ENCODE assay signal across 8 cellular contexts in the genomic region with DNA sequence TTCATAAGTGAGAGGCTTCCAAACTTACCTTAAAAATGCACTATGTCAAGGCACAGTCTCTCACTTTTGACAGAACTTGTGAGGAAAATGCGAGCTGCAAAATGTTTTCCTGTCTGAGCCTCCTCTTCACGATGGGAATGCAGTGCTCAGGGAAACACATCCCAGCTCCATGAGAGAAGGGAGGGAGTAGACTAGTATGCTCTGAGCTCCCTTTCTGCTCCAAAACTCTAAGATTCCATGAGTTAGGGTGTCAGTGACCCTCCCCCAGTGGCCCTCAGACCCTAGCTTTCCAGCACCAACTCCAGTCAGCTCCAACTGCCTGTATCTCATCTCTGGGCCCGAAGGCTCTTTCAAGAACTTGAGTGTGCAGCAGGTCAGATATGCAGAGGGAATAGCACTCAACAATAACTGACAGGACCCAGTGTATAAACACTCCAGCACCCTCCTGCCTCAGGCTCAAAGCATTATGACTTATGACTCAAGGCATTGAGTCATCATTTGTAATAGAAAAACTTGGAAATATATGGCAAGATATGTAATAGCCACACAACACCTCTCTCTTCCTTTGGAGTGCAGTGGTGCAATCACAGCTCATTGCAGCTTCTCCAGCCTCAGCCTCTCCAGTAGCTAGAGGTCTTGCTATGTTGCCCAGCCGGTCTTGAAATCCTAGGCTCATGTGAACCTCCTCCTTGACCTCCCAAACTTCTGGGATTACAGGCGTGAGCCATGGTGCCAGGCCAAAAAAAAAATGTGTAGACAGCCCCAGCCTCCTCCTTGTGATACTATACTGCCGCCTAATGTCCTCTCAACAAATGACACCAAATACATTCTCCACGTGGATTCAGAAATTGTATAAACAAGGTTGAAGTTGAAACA. TPM values are rescaled to one million over a fixed set of nuclear protein-coding genes. Genes with fewer than 3 reads are reported as not detected.
DNase-seq lines count a peak whose midpoint lies in the region; ATAC-seq, FAIRE-seq and TF ChIP-seq lines count a peak whose summit lies in the region.

No MANE protein-coding gene starts in this region.

- H3K4me3 Mint-ChIP-seq in stimulated activated naive B cell treated with anti-CD40 and anti-IgM and Interleukin-4, amounts not matched to agents 10 μg/mL and 1 μg/mL and 100 μg/mL, for 72 hours, result no peak overlapping the region
- H3K4me3 Mint-ChIP-seq in activated T-helper 1 cell treated with anti-CD3 and anti-CD28 coated beads, Interleukin-12 subunit alpha, Interleukin-12 subunit beta, Interleukin-2, Interleukin-4 antibody, amounts not matched to agents 30 ng/mL and 10 ng/mL and 1 ng/mL, durations not matched to agents 14 hours and 24 hours and 36 hours, result no peak overlapping the region

- H3K9me3 Mint-ChIP-seq in stimulated activated naive B cell treated with anti-CD40 and anti-IgM and Interleukin-4, amounts not matched to agents 10 μg/mL and 1 μg/mL and 100 μg/mL, for 72 hours, result peaks cover 2 to 10% of the 10 kb centered on the region in 2 donors
- H3K9me3 Mint-ChIP-seq in activated T-helper 1 cell treated with anti-CD3 and anti-CD28 coated beads, Interleukin-12 subunit alpha, Interleukin-12 subunit beta, Interleukin-2, Interleukin-4 antibody, amounts not matched to agents 30 ng/mL and 10 ng/mL and 1 ng/mL, durations not matched to agents 14 hours and 24 hours and 36 hours, result peaks cover 7% of the 10 kb centered on the region

- WGBS in K562 (ENCODE audit: insufficient coverage, low coverage, missing lambda C conversion rate), result 2% methylated on average over 7 of the region's 7 CpGs

- H3K9me3 ChIP-seq in K562 (replicated peaks; ENCODE audit: control insufficient read depth, insufficient read depth, low read depth, low read length), result no peaks in the 10 kb centered on the region

- intact Hi-C loops in K562 (cut with micrococcal nuclease), result loop anchor here (2.0 to 10.0 kb wide), 2 partner anchors 104 to 184 kb away; no protein-coding TSS in a partner anchor
- intact Hi-C loops in activated T-helper 1 cell treated with anti-CD3 and anti-CD28 coated beads, Interleukin-12 subunit alpha, Interleukin-12 subunit beta, Interleukin-2, Interleukin-4 antibody, amounts not matched to agents 30 ng/mL and 10 ng/mL and 1 ng/mL, durations not matched to agents 14 hours and 24 hours and 36 hours (cut with micrococcal nuclease), result loop anchor here (1.0 to 2.0 kb wide), 4 partner anchors 94 to 220 kb away; no protein-coding TSS in a partner anchor

- peaks cover 0 to 3% of the 10 kb centered on the region in 2 experiments; a peak in 1 of 5 replicates for H3K4me1 ChIP-seq in K562 (replicated peaks in 1 of 2; ENCODE audit: control insufficient read depth in 2 of 2, insufficient read depth in 2 of 2, low read length in 2 of 2)

- peak; percentile 60 to 78 (median 76); a peak in 5 of 6 replicates for TF ChIP-seq CTCF in K562 (IDR thresholded peaks at IDR 0.05 in 2 of 3, conservative IDR thresholded peaks at IDR 0.05 in 1 of 3; ENCODE audit: insufficient read depth in 2 of 3, low read depth in 1 of 3, low read length in 3 of 3)

- peaks cover 3% of the 10 kb centered on the region in 2 donors for H3K36me3 Mint-ChIP-seq in stimulated activated naive B cell treated with anti-CD40 and anti-IgM and Interleukin-4, amounts not matched to agents 10 μg/mL and 1 μg/mL and 100 μg/mL, for 72 hours
- H3K36me3 Mint-ChIP-seq in activated T-helper 1 cell treated with anti-CD3 and anti-CD28 coated beads, Interleukin-12 subunit alpha, Interleukin-12 subunit beta, Interleukin-2, Interleukin-4 antibody, amounts not matched to agents 30 ng/mL and 10 ng/mL and 1 ng/mL, durations not matched to agents 14 hours and 24 hours and 36 hours (ENCODE audit: low read depth), result peaks cover 3% of the 10 kb centered on the region

- no peak for TF ChIP-seq EP300 in K562 (IDR thresholded peaks at IDR 0.05; ENCODE audit: low read length)

- FAIRE-seq in K562 (lab: Jason Lieb, UNC), result peak; percentile 78

- H3K27me3 Mint-ChIP-seq in stimulated activated naive B cell treated with anti-CD40 and anti-IgM and Interleukin-4, amounts not matched to agents 10 μg/mL and 1 μg/mL and 100 μg/mL, for 72 hours, result peaks cover 18 to 27% of the 10 kb centered on the region in 2 donors
- peaks cover 30% of the 10 kb centered on the region for H3K27me3 Mint-ChIP-seq in activated T-helper 1 cell treated with anti-CD3 and anti-CD28 coated beads, Interleukin-12 subunit alpha, Interleukin-12 subunit beta, Interleukin-2, Interleukin-4 antibody, amounts not matched to agents 30 ng/mL and 10 ng/mL and 1 ng/mL, durations not matched to agents 14 hours and 24 hours and 36 hours (ENCODE audit: insufficient read depth)

- H3K27me3 ChIP-seq in H7 (ENCODE audit: control insufficient read depth, insufficient read depth, low read length), result no peaks in the 10 kb centered on the region
- 0 out of 5 replicates have a peak, but pooled peaks cover 0 to 8% of the 10 kb centered on the region in 2 experiments for H3K27me3 ChIP-seq in K562 (ENCODE audit: control insufficient read depth in 2 of 2, insufficient read depth in 2 of 2, low read length in 2 of 2)

- H3K4me2 ChIP-seq in K562 (ENCODE audit: insufficient read depth, low read length), result no peak overlapping the region

- in situ Hi-C loops in K562 (cut with MboI), result loop anchor here (10.0 kb wide), 1 partner anchor 174 kb away; no protein-coding TSS in a partner anchor

- H2AFZ ChIP-seq in K562 (ENCODE audit: low read depth, low read length), result no peak overlapping the region

- no peaks in the 10 kb centered on the region for H4K20me1 ChIP-seq in K562 (replicated peaks; ENCODE audit: control insufficient read depth, insufficient read depth, low read length)

- no TSS peak for BruUV-seq in K562 (replicated peaks; lab: Mats Ljungman, UMichigan)

- peak; percentile 55 to 71 for TF ChIP-seq RAD21 in K562 (CRISPR knock-in tag; conservative IDR thresholded peaks at IDR 0.05 in 1 of 2, IDR thresholded peaks at IDR 0.05 in 1 of 2)

- no peak overlapping the region for H3K4me3 ChIP-seq in H7 (ENCODE audit: insufficient read depth, low read depth, low read length)
- H3K4me3 ChIP-seq in K562, result no peak overlapping the region

- DNase-seq in DMS 273 treated with DMSO at 0.1 percent for 48 hours (lab: John Stamatoyannopoulos, UW) (peak; percentile 4), H7 (peak; percentile 70), NCI-H510A (lab: John Stamatoyannopoulos, UW) (peak; percentile 9), K562 (ENCODE audit: extremely low read depth in 1 of 4, low spot score in 3 of 4) (peak; percentile 12 to 36 (median 21)), iPS-NIHi7 (ENCODE audit: extremely low spot score) (peak; percentile 60)
- no peak for DNase-seq in stimulated activated naive B cell treated with anti-CD40 and anti-IgM and Interleukin-4, amounts not matched to agents 10 μg/mL and 1 μg/mL and 100 μg/mL, for 72 hours
- no peak for DNase-seq in activated T-helper 1 cell treated with anti-CD3 and anti-CD28 coated beads, Interleukin-12 subunit alpha, Interleukin-12 subunit beta, Interleukin-2, Interleukin-4 antibody, amounts not matched to agents 30 ng/mL and 10 ng/mL and 1 ng/mL, durations not matched to agents 14 hours and 24 hours and 36 hours (ENCODE audit: low spot score)

- H3K79me2 ChIP-seq in K562 (ENCODE audit: control insufficient read depth, insufficient read depth, low read length), result no peaks in the 10 kb centered on the region

- POLR2A ChIA-PET in K562 (lab: Yijun Ruan, JAX), result interaction anchor here (0.5 kb wide), 1 partner anchor 839 kb away, joined by 3 read pairs; no protein-coding TSS in a partner anchor

- CTCF ChIA-PET in K562 (lab: Yijun Ruan, JAX; ENCODE audit: low intra/inter-chr PET ratio), result interaction anchor here (0.6 to 1.6 kb wide), 2 partner anchors 184 to 185 kb away, joined by 3 to 12 read pairs; no protein-coding TSS in a partner anchor

- H3K36me3 ChIP-seq in H7 (replicated peaks; ENCODE audit: control insufficient read depth, insufficient read depth, low read length) (no peaks in the 10 kb centered on the region), K562 (ENCODE audit: control insufficient read depth, insufficient read depth, low read length) (no peaks in the 10 kb centered on the region)

- no peak overlapping the region for H3K27ac ChIP-seq in K562 (ENCODE audit: extremely low read depth, low read depth, low read length)

- ATAC-seq in K562, result peak; percentile 84
- peak; percentile 67 to 69 for ATAC-seq in stimulated activated naive B cell treated with anti-CD40 and anti-IgM and Interleukin-4, amounts not matched to agents 10 μg/mL and 1 μg/mL and 100 μg/mL, for 72 hours (replicated peaks)
- ATAC-seq in HG03196 (IDR thresholded peaks at IDR 0.05; ENCODE audit: unreplicated experiment), result no peak

- TF ChIP-seq POLR2A in K562 (conservative IDR thresholded peaks at IDR 0.05), result no peak

- no peak overlapping the region for H3K9ac ChIP-seq in K562 (ENCODE audit: insufficient read depth in 1 of 2, low read depth in 2 of 2, low read length in 2 of 2)

- no peaks in the 10 kb centered on the region for H3K4me1 Mint-ChIP-seq in stimulated activated naive B cell treated with anti-CD40 and anti-IgM and Interleukin-4, amounts not matched to agents 10 μg/mL and 1 μg/mL and 100 μg/mL, for 72 hours
- H3K4me1 Mint-ChIP-seq in activated T-helper 1 cell treated with anti-CD3 and anti-CD28 coated beads, Interleukin-12 subunit alpha, Interleukin-12 subunit beta, Interleukin-2, Interleukin-4 antibody, amounts not matched to agents 30 ng/mL and 10 ng/mL and 1 ng/mL, durations not matched to agents 14 hours and 24 hours and 36 hours (ENCODE audit: low read depth), result no peaks in the 10 kb centered on the region

- H3K9me1 ChIP-seq in K562 (ENCODE audit: control insufficient read depth, insufficient read depth, low read length), result no peaks in the 10 kb centered on the region

- H3K27ac Mint-ChIP-seq in stimulated activated naive B cell treated with anti-CD40 and anti-IgM and Interleukin-4, amounts not matched to agents 10 μg/mL and 1 μg/mL and 100 μg/mL, for 72 hours, result no peak overlapping the region
- H3K27ac Mint-ChIP-seq in activated T-helper 1 cell treated with anti-CD3 and anti-CD28 coated beads, Interleukin-12 subunit alpha, Interleukin-12 subunit beta, Interleukin-2, Interleukin-4 antibody, amounts not matched to agents 30 ng/mL and 10 ng/mL and 1 ng/mL, durations not matched to agents 14 hours and 24 hours and 36 hours, result no peak overlapping the region

RNA-seq across cellular contexts. Expression of gene ENTPD6, which starts 16.7 kb away (rescaled TPM):
- 45.4 and 51.2 TPM in 2 replicates for total RNA-seq in H7 (2014; rRNA removed; shearing (Covaris generic))
- 56.6 and 135 TPM in 2 replicates for total RNA-seq in K562 (2011; cell fraction: chromatin; rRNA removed; ENCODE audit: low replicate concordance)
- total RNA-seq in K562 (2011; cell fraction: nucleolus; rRNA removed), result 102 and 113 TPM in 2 replicates
- 81.2 and 97.1 TPM in 2 replicates for total RNA-seq in K562 (2011; cell fraction: nucleoplasm; rRNA removed)
- total RNA-seq in K562 (2014; rRNA removed) (26.6 and 32.9 TPM in 2 replicates), K562 (2014; rRNA removed; fragmentation: Illumina TruSeq; extraction: Trizol) (12.7 and 13.8 TPM in 2 replicates), K562 (2015; rRNA removed; fragmentation: Illumina TruSeq; extraction: Trizol) (20.8 and 22.4 TPM in 2 replicates), K562 (2021) (33.0 and 35.9 TPM in 2 replicates)
- polyA plus RNA-seq in K562 (2011; rRNA removed) (34.2 and 43.3 TPM in 2 replicates), K562 (2014; fragmentation: Illumina TruSeq; extraction: Trizol) (22.1 and 29.6 TPM in 2 replicates), K562 (2014; fragmentation: Nextera tagmentation; extraction: Ambion mirVana) (1 to 10 TPM in 1 of 2 experiments, under 1 TPM in 1; 0.82 to 1.5 TPM), K562 (2014; rRNA removed) (36.8 and 39.9 TPM in 2 replicates)
- polyA plus RNA-seq in K562 (2011; cell fraction: cytosol; rRNA removed), result 45.3 and 53.6 TPM in 2 replicates
- polyA plus RNA-seq in K562 (2011; cell fraction: nucleus; rRNA removed), result 192 and 227 TPM in 2 replicates
- 30.6 and 41.1 TPM in 2 replicates for polyA plus RNA-seq in K562 (2012)
- 20.7 and 22.9 TPM in 2 replicates for polyA minus RNA-seq in K562 (2011; rRNA and poly(A)+ RNA removed)
- polyA minus RNA-seq in K562 (2011; cell fraction: cytosol; rRNA and poly(A)+ RNA removed), result 15.2 and 17.5 TPM in 2 replicates
- polyA minus RNA-seq in K562 (2011; cell fraction: nucleus; rRNA and poly(A)+ RNA removed), result 27.6 and 47.0 TPM in 2 replicates
- 42.5 and 43.5 TPM in 2 replicates for total RNA-seq in activated T-helper 1 cell treated with anti-CD3 and anti-CD28 coated beads, Interleukin-12 subunit alpha, Interleukin-12 subunit beta, Interleukin-2, Interleukin-4 antibody, amounts not matched to agents 30 ng/mL and 10 ng/mL and 1 ng/mL, durations not matched to agents 14 hours and 24 hours and 36 hours

Comparison
In these comparisons a context has a peak if more than half of its experiments do, and no peak if none do; other contexts are left out.
1. DNase-seq: peak in DMS 273 treated with DMSO at 0.1 percent for 48 hours (single experiment), H7 (single experiment), NCI-H510A (single experiment), K562 (4 of 4) and iPS-NIHi7 (single experiment); none in stimulated activated naive B cell treated with anti-CD40 and anti-IgM and Interleukin-4, amounts not matched to agents 10 μg/mL and 1 μg/mL and 100 μg/mL, for 72 hours (single experiment) and activated T-helper 1 cell treated with anti-CD3 and anti-CD28 coated beads, Interleukin-12 subunit alpha, Interleukin-12 subunit beta, Interleukin-2, Interleukin-4 antibody, amounts not matched to agents 30 ng/mL and 10 ng/mL and 1 ng/mL, durations not matched to agents 14 hours and 24 hours and 36 hours (single experiment).